ENCODE assay signal across 8 cellular contexts in the genomic region with DNA sequence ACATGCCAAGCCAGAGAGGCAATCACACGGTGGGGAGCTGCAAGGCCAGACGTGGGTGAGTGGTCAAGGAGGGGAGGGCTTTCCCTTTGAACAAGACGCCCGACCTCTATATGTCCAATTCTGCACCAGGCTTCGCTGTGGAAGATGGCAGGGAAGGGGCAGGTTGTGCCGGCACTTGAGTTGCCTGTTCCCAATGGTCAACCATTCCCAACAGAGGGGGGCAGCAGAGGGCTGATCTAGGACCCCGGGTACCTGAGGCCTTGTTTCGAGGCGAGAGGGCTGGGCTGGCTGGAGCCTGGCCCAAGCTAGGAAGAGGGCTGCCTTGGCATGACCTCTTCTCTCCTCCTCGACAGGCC.
DNase-seq lines count a peak whose midpoint lies in the region; ATAC-seq, FAIRE-seq and TF ChIP-seq lines count a peak whose summit lies in the region.

No MANE protein-coding gene starts in this region.

- H3K4me2 ChIP-seq in smooth muscle cell, result no peak overlapping the region

- H4K20me1 ChIP-seq in smooth muscle cell (ENCODE audit: low read depth), result no peaks in the 10 kb centered on the region

- no peak for FAIRE-seq in urothelium cell line (lab: Jason Lieb, UNC)

- H2AFZ ChIP-seq in smooth muscle cell (ENCODE audit: low read depth), result no peak overlapping the region

- H3K9ac ChIP-seq in smooth muscle cell (ENCODE audit: low read depth), result no peak overlapping the region

- H3K79me2 ChIP-seq in smooth muscle cell (ENCODE audit: low read depth), result no peaks in the 10 kb centered on the region

- 37% methylated on average over 10 of the region's 10 CpGs for WGBS in smooth muscle cell (ENCODE audit: low lambda C conversion rate)

- no peaks in the 10 kb centered on the region for H3F3A ChIP-seq in smooth muscle cell (ENCODE audit: low read depth)

- TF ChIP-seq CTCF in LNCaP clone FGC (IDR thresholded peaks at IDR 0.05; ENCODE audit: control insufficient read depth, extremely low read depth, insufficient read depth), result peak; percentile 28; the same call in 1 of the 2 replicates
- TF ChIP-seq CTCF in smooth muscle cell (IDR thresholded peaks at IDR 0.05; ENCODE audit: borderline replicate concordance, insufficient read depth, poor library complexity, severe bottlenecking), result peak; percentile 27

- H3K27me3 ChIP-seq in smooth muscle cell (ENCODE audit: low read depth), result peaks cover 6% of the 10 kb centered on the region

- no peak overlapping the region for H3K27ac ChIP-seq in smooth muscle cell (ENCODE audit: low read depth)

- H3K36me3 ChIP-seq in smooth muscle cell (ENCODE audit: low read depth), result no peaks in the 10 kb centered on the region

- peak; percentile 86 for ATAC-seq in Right ventricle myocardium superior (ENCODE audit: poor library complexity)
- no peak for ATAC-seq in GM18498 (IDR thresholded peaks at IDR 0.05; ENCODE audit: unreplicated experiment)

- intact Hi-C loops in Right ventricle myocardium superior (cut with DNase I), result loop anchor here (2.0 kb wide), 1 partner anchor 43 kb away; no protein-coding TSS in a partner anchor

- DNase-seq in D341Med (ENCODE audit: low spot score), result peak; percentile 77
- no peak for DNase-seq in LNCaP clone FGC (ENCODE audit: low read depth)
- peak; percentile 25 for DNase-seq in activated T-cell treated with anti-CD3 and anti-CD28 coated beads for 1 hour (ENCODE audit: low read depth)
- peak; percentile 74 for DNase-seq in Right ventricle myocardium superior
- no peak for DNase-seq in smooth muscle cell (lab: John Stamatoyannopoulos, UW; ENCODE audit: unreplicated experiment)
- DNase-seq in NCI-H2029 treated with DMSO at 0.1 percent for 48 hours (lab: John Stamatoyannopoulos, UW), result no peak
- DNase-seq in urothelium cell line (ENCODE audit: low spot score), result no peak

- H3K4me1 ChIP-seq in smooth muscle cell (ENCODE audit: low read depth), result no peaks in the 10 kb centered on the region

- no peaks in the 10 kb centered on the region for H3K9me3 ChIP-seq in smooth muscle cell (replicated peaks; ENCODE audit: low read depth)

- H3K4me3 ChIP-seq in LNCaP clone FGC (ENCODE audit: low read depth, low read length) (no peak overlapping the region), smooth muscle cell (no peak overlapping the region)

Comparison
In these comparisons a context has a peak if more than half of its experiments do, and no peak if none do; other contexts are left out.
1. DNase-seq: peak in D341Med (single experiment), activated T-cell treated with anti-CD3 and anti-CD28 coated beads for 1 hour (single experiment) and Right ventricle myocardium superior (single experiment); none in LNCaP clone FGC (single experiment), smooth muscle cell (single experiment), NCI-H2029 treated with DMSO at 0.1 percent for 48 hours (single experiment) and urothelium cell line (single experiment).